In genomic region chr20:14986026-14986655, GRCh38 we compare ENCODE assay signal across 11 cellular contexts.
DNase-seq lines count a peak whose midpoint lies in the region; ATAC-seq and TF ChIP-seq lines count a peak whose summit lies in the region.
"Had no signal": no experiment of that assay in that cellular context is flagged by ENCODE, and none has a peak within 500 bp of the region (broad histone marks: within the 10 kb centered on the region; RNA-seq: fewer than 3 reads in every experiment).

No MANE protein-coding gene starts in this region.

- H4K20me1 ChIP-seq in hepatocyte (ENCODE audit: insufficient read depth, poor library complexity, severe bottlenecking): no peaks in the 10 kb centered on the region

- peak overlapping the region; percentile 55 for H3K4me2 ChIP-seq in hepatocyte
- H3K4me2 ChIP-seq: smooth muscle cell had no signal

- H3K9me3 ChIP-seq in RWPE2 (ENCODE audit: severe bottlenecking) (peaks cover 9% of the 10 kb centered on the region), hepatocyte (ENCODE audit: low read depth) (no peaks in the 10 kb centered on the region)
- no peaks in the 10 kb centered on the region for H3K9me3 ChIP-seq in effector memory CD4-positive, alpha-beta T cell (ENCODE audit: control insufficient read depth, low read length)

- H2AFZ ChIP-seq in hepatocyte: peak overlapping the region; percentile 19

- H3K27ac ChIP-seq in RWPE2 (ENCODE audit: poor library complexity, severe bottlenecking): peak overlapping the region; percentile 58
- peak overlapping the region; percentile 75 for H3K27ac ChIP-seq in hepatocyte
- no peak overlapping the region for H3K27ac ChIP-seq in effector memory CD4-positive, alpha-beta T cell (ENCODE audit: insufficient read depth, low read length, poor library complexity, severe bottlenecking)

- no peak overlapping the region for H3K4me3 ChIP-seq in RWPE2 (ENCODE audit: severe bottlenecking)
- H3K4me3 ChIP-seq in hepatocyte: no peak overlapping the region
- no peak overlapping the region for H3K4me3 ChIP-seq in effector memory CD4-positive, alpha-beta T cell (ENCODE audit: insufficient read depth, low read depth, low read length, poor library complexity, severe bottlenecking)
- H3K4me3 ChIP-seq: smooth muscle cell had no signal

- H3K9me2 ChIP-seq in hepatocyte (replicated peaks; ENCODE audit: insufficient read depth): no peaks in the 10 kb centered on the region

- no peak for TF ChIP-seq CTCF in RWPE2 (IDR thresholded peaks at IDR 0.05; ENCODE audit: poor library complexity, severe bottlenecking)
- no peak for TF ChIP-seq CTCF in hepatocyte (IDR thresholded peaks at IDR 0.05; ENCODE audit: poor library complexity)

- WGBS in hepatocyte (ENCODE audit: low lambda C conversion rate, missing lambda C conversion rate): 36% methylated on average over 4 of the region's 4 CpGs

- H3K27me3 ChIP-seq in RWPE2 (ENCODE audit: insufficient read depth, poor library complexity, severe bottlenecking): no peaks in the 10 kb centered on the region
- H3K27me3 ChIP-seq in hepatocyte: no peaks in the 10 kb centered on the region
- no peaks in the 10 kb centered on the region for H3K27me3 ChIP-seq in effector memory CD4-positive, alpha-beta T cell (replicated peaks; ENCODE audit: control insufficient read depth, insufficient read depth, low read length, poor library complexity, severe bottlenecking)

- H3K36me3 ChIP-seq in RWPE2 (ENCODE audit: low read depth) (no peaks in the 10 kb centered on the region), hepatocyte (replicated peaks; ENCODE audit: insufficient read depth, low read depth) (no peaks in the 10 kb centered on the region)
- H3K36me3 ChIP-seq in effector memory CD4-positive, alpha-beta T cell (ENCODE audit: control insufficient read depth, insufficient read depth, low read length): no peaks in the 10 kb centered on the region

- peak; percentile 73 for ATAC-seq in RWPE2 (ENCODE audit: low read depth)
- ATAC-seq in GM18868 (IDR thresholded peaks at IDR 0.05; ENCODE audit: unreplicated experiment): no peak
- no peak for ATAC-seq in activated CD4-positive, CD25-positive, alpha-beta regulatory T cell treated with anti-CD3 and anti-CD28 coated beads, Interleukin-2, amount 50 U/mL, for 24 hours

- H3K4me1 ChIP-seq in RWPE2 (ENCODE audit: insufficient read depth, poor library complexity, severe bottlenecking) (peaks cover 17% of the 10 kb centered on the region), hepatocyte (ENCODE audit: insufficient read depth) (peaks cover 23% of the 10 kb centered on the region)
- H3K4me1 ChIP-seq in effector memory CD4-positive, alpha-beta T cell (ENCODE audit: control insufficient read depth, insufficient read depth, low read length, poor library complexity, severe bottlenecking): no peaks in the 10 kb centered on the region

- DNase-seq in HPDE6-E6E7 (ENCODE audit: extremely low spot score) (peak; percentile 92), RWPE2 (ENCODE audit: low spot score) (no peak), hepatocyte (ENCODE audit: low spot score) (peak; percentile 74), renal cortical epithelial cell (ENCODE audit: low read depth) (peak; percentile 100), amniotic stem cell (lab: John Stamatoyannopoulos, UW) (no peak)
- no peak for DNase-seq in effector memory CD4-positive, alpha-beta T cell
- DNase-seq: DND-41, NCI-H1694 had no signal

- no peaks in the 10 kb centered on the region for H3K79me2 ChIP-seq in hepatocyte

Comparison
In these comparisons a context has a peak if more than half of its experiments do, and no peak if none do; other contexts are left out.
1. DNase-seq: peak in HPDE6-E6E7 (single experiment), hepatocyte (single experiment) and renal cortical epithelial cell (single experiment); none in RWPE2 (single experiment), effector memory CD4-positive, alpha-beta T cell (0 of 3) and amniotic stem cell (single experiment).